ENCODE assay signal across 8 cellular contexts in genomic region chr7:20114463-20114862, GRCh38.
A peak's percentile ranks its signal among the peaks of the same experiment; 100 is the strongest.
DNase-seq lines count a peak whose midpoint lies in the region; ATAC-seq and TF ChIP-seq lines count a peak whose summit lies in the region.

No MANE protein-coding gene starts in this region.

- peak; percentile 92 for ATAC-seq in GM18907 (IDR thresholded peaks at IDR 0.05; ENCODE audit: unreplicated experiment)
- peak; percentile 87 for ATAC-seq in HG02798 (IDR thresholded peaks at IDR 0.05; ENCODE audit: poor library complexity, unreplicated experiment)

- no peak overlapping the region for H2AFZ ChIP-seq in hepatocyte

- H3K36me3 ChIP-seq in hepatocyte (replicated peaks; ENCODE audit: insufficient read depth, low read depth) = no peaks in the 10 kb centered on the region

- no peaks in the 10 kb centered on the region for H4K20me1 ChIP-seq in hepatocyte (ENCODE audit: insufficient read depth, poor library complexity, severe bottlenecking)

- no peaks in the 10 kb centered on the region for H3K9me3 ChIP-seq in hepatocyte (ENCODE audit: low read depth)

- H3K27ac ChIP-seq in hepatocyte = no peak overlapping the region

- DNase-seq in NOMO-1 (lab: John Stamatoyannopoulos, UW; ENCODE audit: unreplicated experiment in 2 of 2) (peak; percentile 70 to 99), hepatocyte (ENCODE audit: low spot score) (peak; percentile 8), T-helper 9 cell (no peak), NCI-H128 (lab: John Stamatoyannopoulos, UW; ENCODE audit: unreplicated experiment) (no peak), NCI-H1930 (lab: John Stamatoyannopoulos, UW) (no peak)
- DNase-seq in activated naive CD4-positive, alpha-beta T cell treated with anti-CD3 and anti-CD28 coated beads, Interleukin-2, amount 50 U/mL, for 16 hours = no peak

- no peaks in the 10 kb centered on the region for H3K9me2 ChIP-seq in hepatocyte (replicated peaks; ENCODE audit: insufficient read depth)

- H3K4me2 ChIP-seq in hepatocyte = no peak overlapping the region

- 83% methylated on average over 2 of the region's 2 CpGs for WGBS in hepatocyte (ENCODE audit: low lambda C conversion rate, missing lambda C conversion rate)

- H3K27me3 ChIP-seq in hepatocyte = no peaks in the 10 kb centered on the region

- no peaks in the 10 kb centered on the region for H3K79me2 ChIP-seq in hepatocyte

- peaks cover 8% of the 10 kb centered on the region for H3K4me1 ChIP-seq in hepatocyte (ENCODE audit: insufficient read depth)

- no peak for TF ChIP-seq CTCF in hepatocyte (IDR thresholded peaks at IDR 0.05; ENCODE audit: poor library complexity)

- no peak overlapping the region for H3K4me3 ChIP-seq in hepatocyte

Comparison
In these comparisons a context has a peak if more than half of its experiments do, and no peak if none do; other contexts are left out.
1. DNase-seq: peak in NOMO-1 (2 of 2) and hepatocyte (single experiment); none in T-helper 9 cell (single experiment), NCI-H128 (single experiment), NCI-H1930 (0 of 2) and activated naive CD4-positive, alpha-beta T cell treated with anti-CD3 and anti-CD28 coated beads, Interleukin-2, amount 50 U/mL, for 16 hours (single experiment).